12 cellular contexts compared by ENCODE assay signal in the genomic region with DNA sequence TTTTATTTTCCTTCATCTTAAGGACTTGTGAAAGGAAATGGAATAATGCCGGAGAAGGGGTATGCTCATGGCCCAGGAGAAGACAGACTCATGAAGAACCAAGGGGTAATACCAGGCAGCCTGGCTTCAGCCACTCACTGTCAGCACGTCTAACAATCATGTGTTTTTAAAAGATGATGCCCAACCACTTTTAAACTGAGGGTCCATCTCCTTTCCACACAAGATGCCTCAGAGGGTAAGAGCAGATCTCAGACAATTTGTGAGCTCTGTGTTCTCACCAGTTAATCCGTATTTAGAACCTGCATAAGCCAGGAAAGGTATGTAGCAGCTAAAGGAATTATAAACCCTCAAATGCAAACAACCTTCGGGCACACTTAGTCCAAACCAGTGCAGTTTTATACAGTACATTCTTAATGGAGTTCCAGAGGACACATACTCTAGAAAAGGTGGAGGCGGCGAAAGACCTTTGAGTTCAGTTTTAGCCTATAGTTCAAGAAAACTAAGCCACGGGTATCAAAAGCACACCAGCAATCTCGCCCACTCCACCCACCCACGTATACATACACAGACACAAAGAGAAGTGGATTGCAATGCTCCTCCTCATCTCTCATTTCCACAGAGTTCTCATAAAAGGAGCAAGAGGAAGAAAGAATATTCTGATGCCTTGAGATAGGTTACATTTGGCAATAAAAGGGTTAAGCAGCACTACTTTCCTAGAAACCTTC. TPM values are rescaled to one million over a fixed set of nuclear protein-coding genes. Genes with fewer than 3 reads are reported as not detected.
DNase-seq lines count a peak whose midpoint lies in the region; ATAC-seq, FAIRE-seq and TF ChIP-seq lines count a peak whose summit lies in the region.
"Had no signal": no experiment of that assay in that cellular context is flagged by ENCODE, and none has a peak within 500 bp of the region (broad histone marks: within the 10 kb centered on the region; RNA-seq: fewer than 3 reads in every experiment).

No MANE protein-coding gene starts in this region.

- DNase-seq in Caco-2 (no peak), IMR-90 (no peak), GM12878 (ENCODE audit: low read depth, low spot score) (no peak), posterior vena cava (ENCODE audit: low spot score) (no peak), RPMI8226 (no peak)
- no peak for DNase-seq in natural killer cell treated with Interleukin-12 subunit alpha and Interleukin-12 subunit beta and Interleukin-15 and Interleukin-18, amount 100 ng/mL, for 72 hours (ENCODE audit: low spot score)
- DNase-seq: amniotic stem cell, GF-D8 had no signal

- peaks cover 27% of the 10 kb centered on the region for H3K4me1 Mint-ChIP-seq in Caco-2 (ENCODE audit: low read depth, unreplicated experiment)
- H3K4me1 Mint-ChIP-seq in natural killer cell treated with Interleukin-12 subunit alpha and Interleukin-12 subunit beta and Interleukin-15 and Interleukin-18, amount 100 ng/mL, for 72 hours (ENCODE audit: low read depth in 2 of 2), result peaks cover 49 to 63% of the 10 kb centered on the region in 2 donors

- no peak overlapping the region for H2AK5ac ChIP-seq in IMR-90 (ENCODE audit: low read depth, low read length)

- no peak overlapping the region for H2BK20ac ChIP-seq in IMR-90 (ENCODE audit: low read depth, low read length)

- ATAC-seq in IMR-90 (ENCODE audit: low read depth), result no peak
- no peak for ATAC-seq in GM12878
- ATAC-seq in natural killer cell treated with Interleukin-12 subunit alpha and Interleukin-12 subunit beta and Interleukin-15 and Interleukin-18, amount 100 ng/mL, for 72 hours, result no peak
- ATAC-seq in SK-N-SH treated with all-trans-retinoic acid at 6 μM for 48 hours, result no peak
- no peak for ATAC-seq in GM19397 (IDR thresholded peaks at IDR 0.05; ENCODE audit: unreplicated experiment)
- ATAC-seq: sciatic nerve had no signal

- no peak overlapping the region for H4K91ac ChIP-seq in IMR-90 (ENCODE audit: insufficient read depth, low read depth, low read length)

- H3K18ac ChIP-seq in IMR-90 (ENCODE audit: low read depth, low read length), result no peak overlapping the region

- H3K9me1 ChIP-seq in IMR-90 (ENCODE audit: insufficient read depth, low read length), result no peaks in the 10 kb centered on the region; the same call in 1 of the 2 replicates

- 90% methylated on average over 2 of the region's 9 CpGs; no CpG with 5 or more reads in 1 of the 2 experiments for WGBS in IMR-90 (ENCODE audit: extremely low coverage in 2 of 2, insufficient read length in 1 of 2), 2 experiments
- WGBS in GM12878 (ENCODE audit: insufficient coverage, insufficient replicate concordance, low lambda C conversion rate, missing lambda C conversion rate), result 5% methylated on average over 9 of the region's 9 CpGs

- no peak overlapping the region for H4K5ac ChIP-seq in IMR-90 (ENCODE audit: low read depth, low read length)

- no peak overlapping the region for H2AFZ ChIP-seq in IMR-90 (replicated peaks; ENCODE audit: low read length, poor library complexity)
- H2AFZ ChIP-seq in GM12878 (ENCODE audit: control insufficient read depth, low read depth, low read length), result no peak overlapping the region

- H3K9ac ChIP-seq in IMR-90 (ENCODE audit: low read depth, low read length), result no peak overlapping the region
- H3K9ac ChIP-seq in GM12878 (ENCODE audit: control insufficient read depth, insufficient read depth, low read length), result peak overlapping the region; percentile 33; the same call in 1 of the 2 replicates

- H3K4me1 ChIP-seq in Caco-2, result peaks cover 39% of the 10 kb centered on the region
- 0 out of 2 replicates have a peak, but pooled peaks cover 3% of the 10 kb centered on the region for H3K4me1 ChIP-seq in IMR-90 (ENCODE audit: control insufficient read depth, insufficient read depth, low read length)
- H3K4me1 ChIP-seq in GM12878 (ENCODE audit: control insufficient read depth, insufficient read depth, low read length), result peaks cover 3% of the 10 kb centered on the region; the same call in 1 of the 2 replicates

- 0 out of 2 replicates have a peak, but pooled peaks cover 2% of the 10 kb centered on the region for H3K36me3 ChIP-seq in Caco-2 (ENCODE audit: control insufficient read depth, insufficient read depth, low read length)
- peaks cover 6% of the 10 kb centered on the region for H3K36me3 ChIP-seq in IMR-90 (ENCODE audit: control insufficient read depth, insufficient read depth, low read length)
- H3K36me3 ChIP-seq in GM12878 (ENCODE audit: control insufficient read depth in 2 of 2, insufficient read depth in 2 of 2, low read length in 1 of 2), result peaks cover under 1 to 8% of the 10 kb centered on the region in 2 experiments; a peak in 2 of 4 replicates

- intact Hi-C loops in Caco-2 (cut with micrococcal nuclease; ENCODE audit: unreplicated experiment), result no loop called here
- intact Hi-C loops in IMR-90 (cut with micrococcal nuclease), result no loop called here
- intact Hi-C loops in GM12878 (cut with micrococcal nuclease; ENCODE audit: unreplicated experiment), result loop anchor here (10.0 kb wide), 1 partner anchor 901 kb away; no protein-coding TSS in a partner anchor
- intact Hi-C loops in posterior vena cava (cut with DNase I), result no loop called here

- H3K27ac ChIP-seq in IMR-90 (ENCODE audit: insufficient read depth, low read length) (no peak overlapping the region), GM12878 (ENCODE audit: control insufficient read depth, insufficient read depth) (peak overlapping the region; percentile 22)
- H3K27ac ChIP-seq: RWPE1 had no signal

- H3K9me3 ChIP-seq in Caco-2 (no peaks in the 10 kb centered on the region), IMR-90 (ENCODE audit: control insufficient read depth, insufficient read depth, low read length) (no peaks in the 10 kb centered on the region), GM12878 (replicated peaks; ENCODE audit: control insufficient read depth, insufficient read depth, low read length) (no peaks in the 10 kb centered on the region)

- H3K79me1 ChIP-seq in IMR-90 (ENCODE audit: low read depth in 1 of 2, low read length in 2 of 2), result peaks cover 14 to 43% of the 10 kb centered on the region in 2 experiments

- H3K23ac ChIP-seq in IMR-90 (ENCODE audit: low read depth, low read length), result peak overlapping the region; percentile 47; the same call in 1 of the 2 replicates

- H4K20me1 ChIP-seq in IMR-90 (ENCODE audit: insufficient read depth, low read length), result peaks cover 3% of the 10 kb centered on the region; the same call in 1 of the 2 replicates
- no peaks in the 10 kb centered on the region for H4K20me1 ChIP-seq in GM12878 (ENCODE audit: control insufficient read depth, insufficient read depth)

- H3K4me3 Mint-ChIP-seq in Caco-2 (ENCODE audit: unreplicated experiment), result peak overlapping the region; percentile 89
- peak overlapping the region; percentile 100 for H3K4me3 Mint-ChIP-seq in natural killer cell treated with Interleukin-12 subunit alpha and Interleukin-12 subunit beta and Interleukin-15 and Interleukin-18, amount 100 ng/mL, for 72 hours

- no peak overlapping the region for H2BK15ac ChIP-seq in IMR-90 (ENCODE audit: low read depth, low read length)

- TF ChIP-seq CTCF in Caco-2 (IDR thresholded peaks at IDR 0.05; ENCODE audit: insufficient read depth in 1 of 2, low read depth in 1 of 2, low read length in 1 of 2, severe bottlenecking in 1 of 2, unreplicated experiment in 1 of 2), result no peak
- TF ChIP-seq CTCF in IMR-90 (conservative IDR thresholded peaks at IDR 0.05; ENCODE audit: low read depth, low read length), result no peak
- TF ChIP-seq CTCF in GM12878 (IDR thresholded peaks at IDR 0.05 in 2 of 3, conservative IDR thresholded peaks at IDR 0.05 in 1 of 3; ENCODE audit: control insufficient read depth in 2 of 3, extremely low read depth in 1 of 3, insufficient read depth in 1 of 3, low read depth in 3 of 3, low read length in 3 of 3), result no peak

- no peak overlapping the region for H3K56ac ChIP-seq in IMR-90 (ENCODE audit: extremely low read depth, insufficient read depth, low read length)

- no peak overlapping the region for H2BK120ac ChIP-seq in IMR-90 (ENCODE audit: low read depth, low read length)

- peaks cover 69% of the 10 kb centered on the region for H3K79me2 ChIP-seq in GM12878 (ENCODE audit: control insufficient read depth, insufficient read depth, low read length)

- TF ChIP-seq EP300 in GM12878 (IDR thresholded peaks at IDR 0.05; ENCODE audit: borderline replicate concordance in 1 of 2, control insufficient read depth in 1 of 2, low read depth in 2 of 2, low read length in 2 of 2), result no peak

- RAD21 ChIA-PET in GM12878 (lab: Charles Lee; ENCODE audit: unreplicated experiment), result interaction anchor here (1.2 to 9.9 kb wide), 10 partner anchors 8 to 203 kb away, joined by 3 to 299 read pairs (median 10); a partner anchor contains a TSS

- dilution Hi-C loops in IMR-90 (cut with HindIII; ENCODE audit: low sequenced_read_pairs, unreplicated experiment), result no loop called here

- no peak overlapping the region for H3K4me2 ChIP-seq in IMR-90 (ENCODE audit: low read depth, low read length)
- H3K4me2 ChIP-seq in GM12878 (ENCODE audit: control insufficient read depth, insufficient read depth), result peak overlapping the region; percentile 91

- no peak overlapping the region for H4K8ac ChIP-seq in IMR-90 (ENCODE audit: low read depth in 2 of 2, low read length in 2 of 2)

- CTCF ChIA-PET in Caco-2 (lab: Charles Lee) (interaction anchor here (1.5 to 2.8 kb wide), 2 partner anchors 24 to 52 kb away, joined by 4 to 24 read pairs; no protein-coding TSS in a partner anchor), IMR-90 (lab: Yijun Ruan, JAX) (interaction anchor here (1.1 to 6.7 kb wide), 2 partner anchors 8 to 23 kb away, joined by 5 to 94 read pairs; no protein-coding TSS in a partner anchor), GM12878 (lab: Yijun Ruan, JAX) (interaction anchor here (0.8 to 15.5 kb wide), 13 partner anchors 10 to 353 kb away, joined by 3 to 517 read pairs (median 6); a partner anchor contains a TSS)

- no peaks in the 10 kb centered on the region for H3K9me3 Mint-ChIP-seq in Caco-2 (ENCODE audit: unreplicated experiment)
- H3K9me3 Mint-ChIP-seq in natural killer cell treated with Interleukin-12 subunit alpha and Interleukin-12 subunit beta and Interleukin-15 and Interleukin-18, amount 100 ng/mL, for 72 hours, result no peaks in the 10 kb centered on the region

- BruUV-seq in Caco-2 (replicated peaks; lab: Mats Ljungman, UMichigan), result no TSS peak
- no TSS peak for BruUV-seq in IMR-90 (replicated peaks; lab: Mats Ljungman, UMichigan)
- no TSS peak for BruUV-seq in GM12878 (replicated peaks; lab: Mats Ljungman, UMichigan)

- peaks cover 41% of the 10 kb centered on the region for H3K36me3 Mint-ChIP-seq in Caco-2 (ENCODE audit: insufficient read depth, unreplicated experiment)
- peaks cover 26% of the 10 kb centered on the region for H3K36me3 Mint-ChIP-seq in natural killer cell treated with Interleukin-12 subunit alpha and Interleukin-12 subunit beta and Interleukin-15 and Interleukin-18, amount 100 ng/mL, for 72 hours

- H3K4me3 ChIP-seq in Caco-2 (ENCODE audit: low read depth, low read length) (no peak overlapping the region; the same call in 1 of the 2 replicates), IMR-90 (ENCODE audit: insufficient read depth, low read depth, low read length) (no peak overlapping the region), GM12878 (peak overlapping the region; percentile 89)

- H3K27me3 ChIP-seq in Caco-2 (replicated peaks; ENCODE audit: control insufficient read depth, insufficient read depth, low read length), result no peaks in the 10 kb centered on the region
- no peaks in the 10 kb centered on the region for H3K27me3 ChIP-seq in IMR-90 (ENCODE audit: control insufficient read depth, insufficient read depth, low read length)
- H3K27me3 ChIP-seq in GM12878 (replicated peaks in 1 of 2; ENCODE audit: control insufficient read depth in 2 of 2, insufficient read depth in 2 of 2, low read length in 1 of 2), result no peaks in the 10 kb centered on the region

- H3K27ac Mint-ChIP-seq in Caco-2 (ENCODE audit: unreplicated experiment), result no peak overlapping the region
- peak overlapping the region; percentile 91 to 98 for H3K27ac Mint-ChIP-seq in natural killer cell treated with Interleukin-12 subunit alpha and Interleukin-12 subunit beta and Interleukin-15 and Interleukin-18, amount 100 ng/mL, for 72 hours

- FAIRE-seq in GM12878 (lab: Jason Lieb, UNC), result no peak

- no peak overlapping the region for H2BK5ac ChIP-seq in IMR-90 (ENCODE audit: low read depth, low read length, poor library complexity, severe bottlenecking)

- POLR2A ChIA-PET in Caco-2 (lab: Charles Lee), result interaction anchor here (1.1 kb wide), 1 partner anchor 21 kb away, joined by 4 read pairs; a partner anchor contains a TSS
- POLR2A ChIA-PET in IMR-90 (lab: Charles Lee; ENCODE audit: unreplicated experiment), result no interaction called here
- POLR2A ChIA-PET in GM12878 (lab: Charles Lee), result interaction anchor here (0.6 to 13.9 kb wide), 11 partner anchors 8 to 147 kb away, joined by 3 to 215 read pairs (median 11); a partner anchor contains a TSS

- TF ChIP-seq RAD21 in IMR-90 (IDR thresholded peaks at IDR 0.05; ENCODE audit: low read length) (no peak), GM12878 (IDR thresholded peaks at IDR 0.05; ENCODE audit: insufficient read depth, low read depth, low read length) (no peak)

- SMC1A ChIA-PET in GM12878 (lab: Charles Lee; ENCODE audit: uncharacterized antibody, unreplicated experiment), result interaction anchor here (1.3 to 14.0 kb wide), 9 partner anchors 11 to 308 kb away, joined by 3 to 245 read pairs (median 7); a partner anchor contains a TSS

- TF ChIP-seq POLR2A in IMR-90 (IDR thresholded peaks at IDR 0.05; ENCODE audit: low read depth, low read length) (no peak), GM12878 (IDR thresholded peaks at IDR 0.05; ENCODE audit: low read depth, low read length) (no peak)

- in situ Hi-C loops in IMR-90 (cut with MboI; ENCODE audit: low sequenced_read_pairs) (no loop called here), GM12878 (cut with MboI) (loop anchor here (25.0 kb wide), 2 partner anchors 1204 to 1579 kb away; a partner anchor contains a TSS)

- no peak overlapping the region for H2AK9ac ChIP-seq in IMR-90 (replicated peaks; ENCODE audit: low read depth, low read length, poor library complexity)

- H3K4ac ChIP-seq in IMR-90 (ENCODE audit: low read depth, low read length), result no peak overlapping the region

- no peak overlapping the region for H3K14ac ChIP-seq in IMR-90 (replicated peaks; ENCODE audit: low read depth, low read length)

- H3K27me3 Mint-ChIP-seq in Caco-2 (ENCODE audit: insufficient read depth, unreplicated experiment), result no peaks in the 10 kb centered on the region
- no peaks in the 10 kb centered on the region for H3K27me3 Mint-ChIP-seq in natural killer cell treated with Interleukin-12 subunit alpha and Interleukin-12 subunit beta and Interleukin-15 and Interleukin-18, amount 100 ng/mL, for 72 hours

RNA-seq across cellular contexts. Expression of a gene that starts 2.6 kb away (rescaled TPM):
- 161 and 167 TPM in 2 replicates for total RNA-seq in Caco-2 (2022)
- total RNA-seq in IMR-90 (2012; rRNA removed), result 12.0 and 15.8 TPM in 2 replicates
- 30.7 and 37.4 TPM in 2 replicates for polyA plus RNA-seq in IMR-90 (2012; rRNA removed)
- polyA plus RNA-seq in IMR-90 (2012; cell fraction: cytosol; rRNA removed), result 16.8 and 22.1 TPM in 2 replicates
- 53.9 and 92.2 TPM in 2 replicates for polyA plus RNA-seq in IMR-90 (2012; cell fraction: nucleus; rRNA removed; ENCODE audit: low replicate concordance)
- total RNA-seq in GM12878 (2013; cell fraction: nucleolus; rRNA removed), result 41.5 and 54.1 TPM in 2 replicates
- total RNA-seq in GM12878 (2014; rRNA removed), result 42.6 and 45.5 TPM in 2 replicates
- 37.8 and 38.6 TPM in 2 replicates for total RNA-seq in GM12878 (2014; rRNA removed; fragmentation: Illumina TruSeq; extraction: Trizol)
- total RNA-seq in GM12878 (2021), result 159 and 168 TPM in 2 replicates
- 53.8 TPM for polyA plus RNA-seq in GM12878 (2011; ENCODE audit: low read depth)
- 43.6 and 45.5 TPM in 2 replicates for polyA plus RNA-seq in GM12878 (2011; rRNA removed)
- polyA plus RNA-seq in GM12878 (2011; cell fraction: cytosol; rRNA removed), result 60.5 and 85.4 TPM in 2 replicates
- 108 and 216 TPM in 2 replicates for polyA plus RNA-seq in GM12878 (2011; cell fraction: nucleus; rRNA removed)
- polyA plus RNA-seq in GM12878 (2012), result 64.3 and 68.3 TPM in 2 replicates
- polyA plus RNA-seq in GM12878 (2014; fragmentation: Illumina TruSeq; extraction: Trizol), result 122 and 124 TPM in 2 replicates
- 10 to 100 TPM; 46.3 to 56.0 TPM for polyA plus RNA-seq in GM12878 (2014; fragmentation: Nextera tagmentation; extraction: Ambion mirVana)
- 62.1 and 69.4 TPM in 2 replicates for polyA plus RNA-seq in GM12878 (2014; rRNA removed)
- 100 to 1,000 TPM; 113 to 122 TPM for polyA plus RNA-seq in GM12878 (2016; fragmentation: Nextera tagmentation; extraction: Ambion mirVana)
- 95.9 and 106 TPM in 2 replicates for polyA minus RNA-seq in GM12878 (2011; rRNA and poly(A)+ RNA removed)
- 52.9 and 65.7 TPM in 2 replicates for polyA minus RNA-seq in GM12878 (2011; cell fraction: cytosol; rRNA and poly(A)+ RNA removed)
- 34.0 and 83.0 TPM in 2 replicates for polyA minus RNA-seq in GM12878 (2011; cell fraction: nucleus; rRNA and poly(A)+ RNA removed)
- 100 to 1,000 TPM; 280 to 289 TPM for total RNA-seq in natural killer cell treated with Interleukin-12 subunit alpha and Interleukin-12 subunit beta and Interleukin-15 and Interleukin-18, amount 100 ng/mL, for 72 hours
- 10 to 100 TPM; 52.3 to 83.8 TPM for total RNA-seq in posterior vena cava

RNA-seq across cellular contexts. Expression of a gene that starts 20.5 kb away (rescaled TPM):
- total RNA-seq in Caco-2 (2022), result 73.0 and 74.5 TPM in 2 replicates
- 71.7 and 84.2 TPM in 2 replicates for total RNA-seq in IMR-90 (2012; rRNA removed)
- 78.6 and 89.7 TPM in 2 replicates for polyA plus RNA-seq in IMR-90 (2012; rRNA removed)
- polyA plus RNA-seq in IMR-90 (2012; cell fraction: cytosol; rRNA removed), result 46.2 and 62.2 TPM in 2 replicates
- 123 and 229 TPM in 2 replicates for polyA plus RNA-seq in IMR-90 (2012; cell fraction: nucleus; rRNA removed; ENCODE audit: low replicate concordance)
- total RNA-seq in GM12878 (2013; cell fraction: nucleolus; rRNA removed), result 97.4 and 102 TPM in 2 replicates
- 107 and 109 TPM in 2 replicates for total RNA-seq in GM12878 (2014; rRNA removed)
- total RNA-seq in GM12878 (2014; rRNA removed; fragmentation: Illumina TruSeq; extraction: Trizol), result 77.0 and 92.5 TPM in 2 replicates
- 82.9 and 94.3 TPM in 2 replicates for total RNA-seq in GM12878 (2021)
- polyA plus RNA-seq in GM12878 (2011; ENCODE audit: low read depth), result 88.0 TPM
- polyA plus RNA-seq in GM12878 (2011; rRNA removed), result 115 and 140 TPM in 2 replicates
- 160 and 168 TPM in 2 replicates for polyA plus RNA-seq in GM12878 (2011; cell fraction: cytosol; rRNA removed)
- polyA plus RNA-seq in GM12878 (2011; cell fraction: nucleus; rRNA removed), result 199 and 244 TPM in 2 replicates
- polyA plus RNA-seq in GM12878 (2012), result 77.9 and 79.2 TPM in 2 replicates
- 115 and 135 TPM in 2 replicates for polyA plus RNA-seq in GM12878 (2014; fragmentation: Illumina TruSeq; extraction: Trizol)
- polyA plus RNA-seq in GM12878 (2014; fragmentation: Nextera tagmentation; extraction: Ambion mirVana), result 100 to 1,000 TPM in 1 of 2 experiments, 10 to 100 TPM in 1; 62.2 to 108 TPM
- 107 and 115 TPM in 2 replicates for polyA plus RNA-seq in GM12878 (2014; rRNA removed)
- 100 to 1,000 TPM; 117 to 120 TPM for polyA plus RNA-seq in GM12878 (2016; fragmentation: Nextera tagmentation; extraction: Ambion mirVana)
- polyA minus RNA-seq in GM12878 (2011; rRNA and poly(A)+ RNA removed), result 119 and 130 TPM in 2 replicates
- 32.9 and 41.7 TPM in 2 replicates for polyA minus RNA-seq in GM12878 (2011; cell fraction: cytosol; rRNA and poly(A)+ RNA removed)
- 79.4 and 93.5 TPM in 2 replicates for polyA minus RNA-seq in GM12878 (2011; cell fraction: nucleus; rRNA and poly(A)+ RNA removed)
- 100 to 1,000 TPM in 1 of 2 donors, 10 to 100 TPM in 1; 80.0 to 128 TPM for total RNA-seq in natural killer cell treated with Interleukin-12 subunit alpha and Interleukin-12 subunit beta and Interleukin-15 and Interleukin-18, amount 100 ng/mL, for 72 hours
- total RNA-seq in posterior vena cava, result 10 to 100 TPM; 30.3 to 34.7 TPM

RNA-seq across cellular contexts. Expression of a gene that starts 20.6 kb away (rescaled TPM):
- total RNA-seq in Caco-2 (2022) (8.7 and 13.6 TPM in 2 replicates), IMR-90 (2012; rRNA removed) (2.2 TPM in 2 replicates), GM12878 (2014; rRNA removed) (15.3 and 18.2 TPM in 2 replicates), GM12878 (2014; rRNA removed; fragmentation: Illumina TruSeq; extraction: Trizol) (6.6 and 6.8 TPM in 2 replicates), GM12878 (2021) (15.4 and 15.7 TPM in 2 replicates), posterior vena cava (1 to 10 TPM; 2.5 to 3.0 TPM)
- polyA plus RNA-seq in IMR-90 (2012; rRNA removed) (7.6 and 9.1 TPM in 2 replicates), GM12878 (2011; rRNA removed) (0.91 and 2.1 TPM in 2 replicates), GM12878 (2014; fragmentation: Illumina TruSeq; extraction: Trizol) (1.2 and 6.0 TPM in 2 replicates), GM12878 (2014; fragmentation: Nextera tagmentation; extraction: Ambion mirVana) (under 1 TPM; 0.23 to 0.64 TPM), GM12878 (2014; rRNA removed) (21.4 and 23.5 TPM in 2 replicates), GM12878 (2016; fragmentation: Nextera tagmentation; extraction: Ambion mirVana) (1 to 10 TPM; 7.5 to 9.5 TPM)
- 6.7 and 7.8 TPM in 2 replicates for polyA plus RNA-seq in IMR-90 (2012; cell fraction: cytosol; rRNA removed)
- polyA plus RNA-seq in IMR-90 (2012; cell fraction: nucleus; rRNA removed; ENCODE audit: low replicate concordance), result 18.2 and 44.0 TPM in 2 replicates
- total RNA-seq in GM12878 (2013; cell fraction: nucleolus; rRNA removed), result 5.6 and 7.0 TPM in 2 replicates
- polyA plus RNA-seq in GM12878 (2011; ENCODE audit: low read depth), result 1.3 TPM
- 2.0 and 3.3 TPM in 2 replicates for polyA plus RNA-seq in GM12878 (2011; cell fraction: cytosol; rRNA removed)
- polyA plus RNA-seq in GM12878 (2011; cell fraction: nucleus; rRNA removed), result 27.8 and 32.1 TPM in 2 replicates
- 4.7 and 5.4 TPM in 2 replicates for polyA plus RNA-seq in GM12878 (2012)
- polyA minus RNA-seq in GM12878 (2011; rRNA and poly(A)+ RNA removed), result 1.3 and 1.4 TPM in 2 replicates
- 0.73 and 0.80 TPM in 2 replicates for polyA minus RNA-seq in GM12878 (2011; cell fraction: cytosol; rRNA and poly(A)+ RNA removed)
- polyA minus RNA-seq in GM12878 (2011; cell fraction: nucleus; rRNA and poly(A)+ RNA removed), result 4.4 and 6.1 TPM in 2 replicates
- total RNA-seq in natural killer cell treated with Interleukin-12 subunit alpha and Interleukin-12 subunit beta and Interleukin-15 and Interleukin-18, amount 100 ng/mL, for 72 hours, result 10 to 100 TPM in 1 of 2 donors, 1 to 10 TPM in 1; 8.1 to 39.3 TPM

RNA-seq across cellular contexts. Expression of a gene that starts 35.1 kb away (rescaled TPM):
- total RNA-seq in Caco-2 (2022), result 25.0 and 26.8 TPM in 2 replicates
- total RNA-seq in IMR-90 (2012; rRNA removed), result 32.8 and 33.2 TPM in 2 replicates
- polyA plus RNA-seq in IMR-90 (2012; rRNA removed), result 58.7 and 62.1 TPM in 2 replicates
- polyA plus RNA-seq in IMR-90 (2012; cell fraction: cytosol; rRNA removed), result 28.5 and 58.9 TPM in 2 replicates
- 598 and 798 TPM in 2 replicates for polyA plus RNA-seq in IMR-90 (2012; cell fraction: nucleus; rRNA removed; ENCODE audit: low replicate concordance)
- total RNA-seq in GM12878 (2013; cell fraction: nucleolus; rRNA removed), result 61.9 and 72.1 TPM in 2 replicates
- total RNA-seq in GM12878 (2014; rRNA removed), result 13.1 and 18.0 TPM in 2 replicates
- 7.7 and 8.1 TPM in 2 replicates for total RNA-seq in GM12878 (2014; rRNA removed; fragmentation: Illumina TruSeq; extraction: Trizol)
- 20.6 and 21.3 TPM in 2 replicates for total RNA-seq in GM12878 (2021)
- polyA plus RNA-seq in GM12878 (2011; ENCODE audit: low read depth), result 15.7 TPM
- polyA plus RNA-seq in GM12878 (2011; rRNA removed), result 16.6 and 21.9 TPM in 2 replicates
- 13.3 and 17.5 TPM in 2 replicates for polyA plus RNA-seq in GM12878 (2011; cell fraction: cytosol; rRNA removed)
- 231 and 272 TPM in 2 replicates for polyA plus RNA-seq in GM12878 (2011; cell fraction: nucleus; rRNA removed)
- 26.0 and 30.3 TPM in 2 replicates for polyA plus RNA-seq in GM12878 (2012)
- polyA plus RNA-seq in GM12878 (2014; fragmentation: Illumina TruSeq; extraction: Trizol), result 3.2 and 8.9 TPM in 2 replicates
- 1 to 10 TPM in 1 of 2 experiments, under 1 TPM in 1; 0.97 to 1.0 TPM for polyA plus RNA-seq in GM12878 (2014; fragmentation: Nextera tagmentation; extraction: Ambion mirVana)
- polyA plus RNA-seq in GM12878 (2014; rRNA removed), result 19.1 and 22.8 TPM in 2 replicates
- 10 to 100 TPM in 1 of 2 experiments, 1 to 10 TPM in 1; 9.9 to 11.5 TPM for polyA plus RNA-seq in GM12878 (2016; fragmentation: Nextera tagmentation; extraction: Ambion mirVana)
- polyA minus RNA-seq in GM12878 (2011; rRNA and poly(A)+ RNA removed), result 13.6 and 15.4 TPM in 2 replicates
- 4.1 and 5.5 TPM in 2 replicates for polyA minus RNA-seq in GM12878 (2011; cell fraction: cytosol; rRNA and poly(A)+ RNA removed)
- 37.4 and 42.8 TPM in 2 replicates for polyA minus RNA-seq in GM12878 (2011; cell fraction: nucleus; rRNA and poly(A)+ RNA removed)
- 10 to 100 TPM; 35.6 to 56.4 TPM for total RNA-seq in natural killer cell treated with Interleukin-12 subunit alpha and Interleukin-12 subunit beta and Interleukin-15 and Interleukin-18, amount 100 ng/mL, for 72 hours
- total RNA-seq in posterior vena cava, result 10 to 100 TPM; 11.6 to 13.6 TPM
